Comparison of ENCODE assay signal across 8 cellular contexts in the genomic region with DNA sequence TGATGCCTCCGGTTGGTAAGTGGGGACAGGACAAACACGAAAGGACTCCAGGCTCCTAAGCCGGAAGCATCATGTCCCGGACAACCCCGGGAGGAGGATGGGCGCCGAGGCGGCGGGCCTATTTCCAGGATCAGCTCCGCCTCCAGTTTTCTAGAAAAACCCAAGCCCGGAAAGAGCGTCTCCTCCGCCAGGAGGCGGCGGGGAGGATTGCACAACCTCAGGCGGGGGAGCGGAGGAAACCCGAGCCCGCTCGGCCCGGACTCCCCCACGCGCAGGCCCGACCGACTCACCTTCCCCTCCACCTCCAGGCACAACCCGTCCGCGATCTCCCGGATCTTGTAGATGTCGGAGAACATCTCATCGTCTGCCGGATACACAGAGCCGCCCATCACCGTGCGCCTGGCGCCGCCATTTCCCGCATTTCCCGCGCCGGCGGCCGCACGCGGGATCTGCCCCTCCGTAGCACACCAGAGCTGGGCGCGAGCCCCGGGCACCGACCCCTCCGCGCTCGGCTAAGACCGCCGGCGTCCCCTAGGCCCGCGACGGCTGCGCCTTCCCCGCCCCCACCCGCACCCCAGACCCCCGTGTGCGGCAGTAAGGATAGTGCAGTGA. TPM values are rescaled to one million over a fixed set of nuclear protein-coding genes. Genes with fewer than 3 reads are reported as not detected.
DNase-seq lines count a peak whose midpoint lies in the region; TF ChIP-seq lines count a peak whose summit lies in the region.

No MANE protein-coding gene starts in this region.

- H3K9me2 ChIP-seq in MM.1S (replicated peaks; ENCODE audit: insufficient read depth, low read length): no peaks in the 10 kb centered on the region

- 0 out of 2 replicates have a peak, but pooled peaks cover 16% of the 10 kb centered on the region for H3F3A ChIP-seq in MM.1S (ENCODE audit: insufficient read depth, low read length)

- DNase-seq in GM04503 (ENCODE audit: low read depth) (peak; percentile 64), HAP-1 (ENCODE audit: low spot score in 2 of 2) (peak; percentile 78 to 90), MM.1S (peak; percentile 57), SW 1271 (lab: John Stamatoyannopoulos, UW) (peak; percentile 59 to 84), cardiac septum (ENCODE audit: low spot score) (peak; percentile 95), pons (ENCODE audit: low spot score) (peak; percentile 90), tibial nerve (ENCODE audit: low spot score in 2 of 2) (peak; percentile 78 to 86)

- H3K27me3 ChIP-seq in HAP-1 (ENCODE audit: low read depth): no peaks in the 10 kb centered on the region
- no peaks in the 10 kb centered on the region for H3K27me3 ChIP-seq in MM.1S (replicated peaks; ENCODE audit: insufficient read depth, low read length)
- no peaks in the 10 kb centered on the region for H3K27me3 ChIP-seq in tibial nerve

- peak; percentile 61 to 86 for TF ChIP-seq EP300 in tibial nerve (IDR thresholded peaks at IDR 0.05)

- H3K9me3 ChIP-seq in HAP-1 (no peaks in the 10 kb centered on the region), MM.1S (replicated peaks; ENCODE audit: insufficient read depth, low read length) (no peaks in the 10 kb centered on the region), tibial nerve (no peaks in the 10 kb centered on the region)

- 0% methylated on average over 55 to 64 of the region's 64 CpGs for WGBS in adipose tissue, 3 donors
- WGBS in tibial nerve, 2 donors: 0 to 1% methylated on average over 20 to 30 of the region's 64 CpGs

- no peak overlapping the region for H2AFZ ChIP-seq in MM.1S (ENCODE audit: low read length)

- H3K9ac ChIP-seq in MM.1S (ENCODE audit: low read length): peak overlapping the region; percentile 97

- peaks cover 45% of the 10 kb centered on the region for H3K79me2 ChIP-seq in MM.1S (ENCODE audit: low read length)

- in situ Hi-C loops in HAP-1 (cut with MboI; ENCODE audit: low sequenced_read_pairs): no loop called here

- TF ChIP-seq CTCF in MM.1S (IDR thresholded peaks at IDR 0.05; ENCODE audit: low read length) (peak; percentile 21), tibial nerve (IDR thresholded peaks at IDR 0.05) (peak; percentile 44 to 90 (median 54))

- H3K4me2 ChIP-seq in MM.1S (ENCODE audit: low read depth, low read length): peak overlapping the region; percentile 79

- intact Hi-C loops in cardiac septum (cut with DNase I): loop anchor here (2.0 kb wide), 1 partner anchor 76 kb away; no protein-coding TSS in a partner anchor

- H3K36me3 ChIP-seq in HAP-1 (replicated peaks) (peaks cover 54% of the 10 kb centered on the region), MM.1S (replicated peaks; ENCODE audit: insufficient read depth, low read length) (peaks cover 12% of the 10 kb centered on the region; the same call in 1 of the 2 replicates), tibial nerve (peaks cover 0 to 61% (median 19%) of the 10 kb centered on the region in 3 donors)

- peaks cover 19% of the 10 kb centered on the region for H3K4me1 ChIP-seq in HAP-1
- 0 out of 2 replicates have a peak, but pooled peaks cover 7% of the 10 kb centered on the region for H3K4me1 ChIP-seq in MM.1S (ENCODE audit: low read length)
- H3K4me1 ChIP-seq in tibial nerve: peaks cover 5 to 59% (median 39%) of the 10 kb centered on the region in 4 donors

- H3K27ac ChIP-seq in MM.1S (ENCODE audit: low read length) (peak overlapping the region; percentile 97), adipose tissue (ENCODE audit: low read depth, low read length) (peak overlapping the region; percentile 90), tibial nerve (peak overlapping the region; percentile 100)

- TF ChIP-seq POLR2A in tibial nerve (IDR thresholded peaks at IDR 0.05): peak in 1 of 2 donors; percentile 38

- H4K20me1 ChIP-seq in MM.1S (ENCODE audit: insufficient read depth, low read length): peaks cover 24% of the 10 kb centered on the region

- peak overlapping the region; percentile 92 for H3K4me3 ChIP-seq in HAP-1
- peak overlapping the region; percentile 78 for H3K4me3 ChIP-seq in MM.1S (ENCODE audit: low read length)
- H3K4me3 ChIP-seq in tibial nerve: peak overlapping the region; percentile 94 to 100 (median 100)

RNA-seq across cellular contexts. Expression of a gene that starts 0.5 kb away (rescaled TPM):
- polyA plus RNA-seq in adipose tissue: over 10,000 TPM in 1 of 3 donors, 1,000 to 10,000 TPM in 2; 4,875 to 13,720 (median 5,684) TPM
- 3,215 TPM for total RNA-seq in cardiac septum
- 1,000 to 10,000 TPM; 1,952 to 3,130 (median 2,235) TPM for total RNA-seq in tibial nerve

Comparison
In these comparisons a context has a peak if more than half of its experiments do, and no peak if none do; other contexts are left out.
1. Peak in every context shown above with its lines: DNase-seq, H3K4me3 ChIP-seq and H3K27ac ChIP-seq.